In the genomic region with DNA sequence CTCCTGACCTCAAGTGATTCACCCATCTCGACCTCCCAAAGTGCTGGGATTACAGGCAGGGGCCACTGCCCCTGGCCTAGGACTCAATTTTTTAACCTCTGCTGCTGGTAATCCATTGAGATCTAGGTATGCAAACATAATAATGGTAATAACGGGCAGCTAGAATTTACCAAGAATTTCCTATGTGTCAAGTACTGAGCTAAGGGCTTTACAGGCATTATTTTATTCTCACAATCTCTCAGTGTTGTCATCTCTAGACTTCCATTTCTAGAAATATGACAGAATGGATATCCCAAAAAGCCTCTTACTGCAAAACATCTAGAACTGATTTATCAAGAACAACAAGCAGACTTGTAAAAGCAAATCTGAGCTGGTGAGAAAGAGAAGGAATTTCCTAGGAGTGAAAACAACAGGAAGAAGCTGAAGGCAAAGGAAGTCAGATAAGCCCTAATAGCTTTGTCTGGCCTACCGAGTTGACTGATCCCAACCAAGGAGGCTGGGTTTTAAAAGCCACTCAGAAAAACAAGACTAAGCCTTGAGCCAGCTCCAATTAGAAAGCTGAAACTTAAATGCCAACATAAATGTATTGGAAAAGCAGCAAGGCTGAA, we compare ENCODE assay signal across 13 cellular contexts.
"Had no signal": no experiment of that assay in that cellular context is flagged by ENCODE, and none has a peak within 500 bp of the region (broad histone marks: within the 10 kb centered on the region; RNA-seq: fewer than 3 reads in every experiment).

No MANE protein-coding gene starts in this region.

- H3K27me3 ChIP-seq: neutrophil, sigmoid colon, testis had no signal

- H3K36me3 ChIP-seq: neutrophil, prostate gland, sigmoid colon had no signal

- H3K27ac Mint-ChIP-seq: activated CD4-positive, alpha-beta memory T cell treated with anti-CD3 and anti-CD28 coated beads for 36 hours; activated naive CD8-positive, alpha-beta T cell treated with anti-CD3 and anti-CD28 coated beads for 36 hours; naive thymus-derived CD4-positive, alpha-beta T cell; stimulated activated naive CD8-positive, alpha-beta T cell treated with anti-CD3 and anti-CD28 coated beads, Interleukin-15, amount 100 ng/mL, for 72 hours; T-helper 2 cell treated with Interferon-gamma antibody and Interleukin-4, amounts not matched to agents 5 μg/mL and 100 μg/mL, for 36 hours had no signal

- H3K4me1 Mint-ChIP-seq: activated naive CD8-positive, alpha-beta T cell treated with anti-CD3 and anti-CD28 coated beads for 36 hours; stimulated activated naive CD8-positive, alpha-beta T cell treated with anti-CD3 and anti-CD28 coated beads, Interleukin-15, amount 100 ng/mL, for 72 hours had no signal

- H3K9me3 ChIP-seq: neutrophil, prostate gland, sigmoid colon, testis had no signal

- H3K36me3 Mint-ChIP-seq: activated CD4-positive, alpha-beta memory T cell treated with anti-CD3 and anti-CD28 coated beads for 36 hours; activated naive CD8-positive, alpha-beta T cell treated with anti-CD3 and anti-CD28 coated beads for 36 hours; naive thymus-derived CD4-positive, alpha-beta T cell had no signal

- H3K4me1 ChIP-seq: prostate gland, sigmoid colon, testis had no signal

- H3K9me3 Mint-ChIP-seq: activated CD4-positive, alpha-beta memory T cell treated with anti-CD3 and anti-CD28 coated beads for 36 hours; activated naive CD8-positive, alpha-beta T cell treated with anti-CD3 and anti-CD28 coated beads for 36 hours; activated T-cell treated with anti-CD3 and anti-CD28 coated beads, Interleukin-2, amount 50 U/mL, for 4 hours; stimulated activated naive CD8-positive, alpha-beta T cell treated with anti-CD3 and anti-CD28 coated beads, Interleukin-15, amount 100 ng/mL, for 72 hours had no signal

- H3K4me3 Mint-ChIP-seq: activated CD4-positive, alpha-beta memory T cell treated with anti-CD3 and anti-CD28 coated beads for 36 hours; activated naive CD8-positive, alpha-beta T cell treated with anti-CD3 and anti-CD28 coated beads for 36 hours; activated T-cell treated with anti-CD3 and anti-CD28 coated beads, Interleukin-2, amount 50 U/mL, for 4 hours; naive thymus-derived CD4-positive, alpha-beta T cell; stimulated activated naive CD8-positive, alpha-beta T cell treated with anti-CD3 and anti-CD28 coated beads, Interleukin-15, amount 100 ng/mL, for 72 hours; T-helper 2 cell treated with Interferon-gamma antibody and Interleukin-4, amounts not matched to agents 5 μg/mL and 100 μg/mL, for 36 hours had no signal

- ATAC-seq: activated T-cell treated with anti-CD3 and anti-CD28 coated beads, Interleukin-2, amount 50 U/mL, for 4 hours; naive thymus-derived CD4-positive, alpha-beta T cell; stimulated activated naive CD8-positive, alpha-beta T cell treated with anti-CD3 and anti-CD28 coated beads, Interleukin-15, amount 100 ng/mL, for 72 hours had no signal

- DNase-seq: activated CD4-positive, alpha-beta memory T cell treated with anti-CD3 and anti-CD28 coated beads for 36 hours; activated gamma-delta T cell treated with Interleukin-2 at 50 U/mL for 16 hours; activated naive CD8-positive, alpha-beta T cell treated with anti-CD3 and anti-CD28 coated beads for 36 hours; activated T-cell treated with anti-CD3 and anti-CD28 coated beads, Interleukin-2, amount 50 U/mL, for 4 hours; naive thymus-derived CD4-positive, alpha-beta T cell; sigmoid colon; stimulated activated CD4-positive, alpha-beta T cell treated with anti-CD3 and anti-CD28 coated beads, Interleukin-2, amount 100 ng/mL, for 48 hours; stimulated activated naive CD8-positive, alpha-beta T cell treated with anti-CD3 and anti-CD28 coated beads, Interleukin-15, amount 100 ng/mL, for 72 hours; testis had no signal

- H3K4me3 ChIP-seq: prostate gland, sigmoid colon, testis had no signal

- H3K27ac ChIP-seq: neutrophil, prostate gland, sigmoid colon, testis, VCaP had no signal
